38 cellular contexts compared by ENCODE assay signal in the genomic region with DNA sequence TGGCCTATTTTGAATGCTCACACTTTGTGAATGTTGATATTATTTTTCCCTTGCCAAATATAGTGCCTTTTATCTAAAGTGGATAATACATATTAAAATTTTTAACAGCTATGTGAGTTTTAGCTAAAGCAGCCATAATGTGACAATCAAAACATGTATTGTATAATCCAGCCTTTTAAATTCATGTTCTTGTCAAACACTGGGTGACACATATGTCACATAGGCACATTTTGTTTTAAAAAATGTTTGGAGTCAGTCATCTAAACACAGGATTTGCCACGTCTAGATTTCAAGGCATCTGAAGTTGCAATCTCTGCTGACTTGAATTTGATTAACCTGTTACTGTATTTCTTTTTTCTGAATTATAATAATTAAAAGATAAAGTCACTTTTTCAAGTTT.
"Had no signal": no experiment of that assay in that cellular context is flagged by ENCODE, and none has a peak within 500 bp of the region (broad histone marks: within the 10 kb centered on the region; RNA-seq: fewer than 3 reads in every experiment).

No MANE protein-coding gene starts in this region.

- H3K9me3 Mint-ChIP-seq: activated CD4-positive, alpha-beta T cell treated with anti-CD3 and anti-CD28 coated beads, Interleukin-2, amount 10 ng/mL, durations not matched to agents 7 days and 5 days; activated naive CD8-positive, alpha-beta T cell treated with anti-CD3 and anti-CD28 coated beads, Interleukin-2, amount 10 ng/mL, durations not matched to agents 7 days and 5 days; activated naive CD8-positive, alpha-beta T cell treated with anti-CD3 and anti-CD28 coated beads, Interleukin-2, amount 50 U/mL, for 24 hours; activated T-cell treated with anti-CD3 and anti-CD28 coated beads, Interleukin-2, amount 50 U/mL, for 24 hours; brain had no signal

- H3K27ac Mint-ChIP-seq: activated CD4-positive, alpha-beta memory T cell treated with anti-CD3 and anti-CD28 coated beads, Interleukin-2, amount 10 ng/mL, durations not matched to agents 7 days and 5 days; activated CD4-positive, alpha-beta T cell treated with anti-CD3 and anti-CD28 coated beads for 36 hours; activated CD4-positive, alpha-beta T cell treated with anti-CD3 and anti-CD28 coated beads, Interleukin-2, amount 10 ng/mL, durations not matched to agents 7 days and 5 days; activated CD8-positive, alpha-beta memory T cell treated with anti-CD3 and anti-CD28 coated beads, Interleukin-2, amount 10 ng/mL, durations not matched to agents 7 days and 5 days; activated CD8-positive, alpha-beta T cell treated with anti-CD3 and anti-CD28 coated beads, Interleukin-2, amount 10 ng/mL, durations not matched to agents 7 days and 5 days; activated naive CD4-positive, alpha-beta T cell treated with anti-CD3 and anti-CD28 coated beads, Interleukin-2, amount 10 ng/mL, durations not matched to agents 7 days and 5 days; activated naive CD4-positive, alpha-beta T cell treated with anti-CD3 and anti-CD28 coated beads, Interleukin-2, amount 50 U/mL, for 24 hours; activated naive CD8-positive, alpha-beta T cell; activated naive CD8-positive, alpha-beta T cell treated with anti-CD3 and anti-CD28 coated beads, Interleukin-2, amount 10 ng/mL, durations not matched to agents 7 days and 5 days; activated naive CD8-positive, alpha-beta T cell treated with anti-CD3 and anti-CD28 coated beads, Interleukin-2, amount 50 U/mL, for 24 hours; activated T-cell treated with anti-CD3 and anti-CD28 coated beads, Interleukin-2, amount 50 U/mL, for 24 hours; activated T-helper 2 cell treated with anti-CD3 and anti-CD28 coated beads, Interferon-gamma antibody, Interleukin-2, Interleukin-4, amounts not matched to agents 10 μg/mL and 5 μg/mL and 100 μg/mL, durations not matched to agents 14 hours and 24 hours and 36 hours; brain; T-helper 1 cell treated with Interleukin-12 subunit alpha and Interleukin-12 subunit beta and Interleukin-4 antibody, amounts not matched to agents 30 μg/mL and 1 μg/mL, for 36 hours; T-helper 2 cell treated with Interferon-gamma antibody and Interleukin-4, amounts not matched to agents 5 μg/mL and 100 μg/mL, for 36 hours; WTC11 had no signal

- H3K4me3 Mint-ChIP-seq: activated CD4-positive, alpha-beta memory T cell treated with anti-CD3 and anti-CD28 coated beads, Interleukin-2, amount 10 ng/mL, durations not matched to agents 7 days and 5 days; activated CD4-positive, alpha-beta T cell treated with anti-CD3 and anti-CD28 coated beads for 36 hours; activated CD4-positive, alpha-beta T cell treated with anti-CD3 and anti-CD28 coated beads, Interleukin-2, amount 10 ng/mL, durations not matched to agents 7 days and 5 days; activated CD8-positive, alpha-beta memory T cell treated with anti-CD3 and anti-CD28 coated beads, Interleukin-2, amount 10 ng/mL, durations not matched to agents 7 days and 5 days; activated CD8-positive, alpha-beta T cell treated with anti-CD3 and anti-CD28 coated beads, Interleukin-2, amount 10 ng/mL, durations not matched to agents 7 days and 5 days; activated naive CD4-positive, alpha-beta T cell treated with anti-CD3 and anti-CD28 coated beads, Interleukin-2, amount 10 ng/mL, durations not matched to agents 7 days and 5 days; activated naive CD4-positive, alpha-beta T cell treated with anti-CD3 and anti-CD28 coated beads, Interleukin-2, amount 50 U/mL, for 24 hours; activated naive CD8-positive, alpha-beta T cell; activated naive CD8-positive, alpha-beta T cell treated with anti-CD3 and anti-CD28 coated beads, Interleukin-2, amount 10 ng/mL, durations not matched to agents 7 days and 5 days; activated naive CD8-positive, alpha-beta T cell treated with anti-CD3 and anti-CD28 coated beads, Interleukin-2, amount 50 U/mL, for 24 hours; activated T-cell treated with anti-CD3 and anti-CD28 coated beads, Interleukin-2, amount 50 U/mL, for 24 hours; brain; central memory CD8-positive, alpha-beta T cell; T-helper 1 cell treated with Interleukin-12 subunit alpha and Interleukin-12 subunit beta and Interleukin-4 antibody, amounts not matched to agents 30 μg/mL and 1 μg/mL, for 36 hours; T-helper 2 cell treated with Interferon-gamma antibody and Interleukin-4, amounts not matched to agents 5 μg/mL and 100 μg/mL, for 36 hours; WTC11 had no signal

- H3K9me3 ChIP-seq: ascending aorta had no signal

- H3K4me3 ChIP-seq: ascending aorta, cardiac muscle cell had no signal

- H3K36me3 ChIP-seq: ascending aorta, cardiac muscle cell, WERI-Rb-1 had no signal

- H3K36me3 Mint-ChIP-seq: activated CD8-positive, alpha-beta memory T cell treated with anti-CD3 and anti-CD28 coated beads, Interleukin-2, amount 10 ng/mL, durations not matched to agents 7 days and 5 days; activated naive CD4-positive, alpha-beta T cell treated with anti-CD3 and anti-CD28 coated beads, Interleukin-2, amount 10 ng/mL, durations not matched to agents 7 days and 5 days; activated naive CD4-positive, alpha-beta T cell treated with anti-CD3 and anti-CD28 coated beads, Interleukin-2, amount 50 U/mL, for 24 hours; activated naive CD8-positive, alpha-beta T cell; activated naive CD8-positive, alpha-beta T cell treated with anti-CD3 and anti-CD28 coated beads, Interleukin-2, amount 10 ng/mL, durations not matched to agents 7 days and 5 days; brain; WTC11 had no signal

- FAIRE-seq: bronchial epithelial cell had no signal

- H3K4me1 ChIP-seq: ascending aorta had no signal

- H3K4me1 Mint-ChIP-seq: activated CD4-positive, alpha-beta memory T cell treated with anti-CD3 and anti-CD28 coated beads, Interleukin-2, amount 10 ng/mL, durations not matched to agents 7 days and 5 days; activated CD4-positive, alpha-beta T cell treated with anti-CD3 and anti-CD28 coated beads for 36 hours; activated CD4-positive, alpha-beta T cell treated with anti-CD3 and anti-CD28 coated beads, Interleukin-2, amount 10 ng/mL, durations not matched to agents 7 days and 5 days; activated CD8-positive, alpha-beta memory T cell treated with anti-CD3 and anti-CD28 coated beads, Interleukin-2, amount 10 ng/mL, durations not matched to agents 7 days and 5 days; activated naive CD4-positive, alpha-beta T cell treated with anti-CD3 and anti-CD28 coated beads, Interleukin-2, amount 10 ng/mL, durations not matched to agents 7 days and 5 days; activated naive CD4-positive, alpha-beta T cell treated with anti-CD3 and anti-CD28 coated beads, Interleukin-2, amount 50 U/mL, for 24 hours; activated naive CD8-positive, alpha-beta T cell treated with anti-CD3 and anti-CD28 coated beads, Interleukin-2, amount 10 ng/mL, durations not matched to agents 7 days and 5 days; activated naive CD8-positive, alpha-beta T cell treated with anti-CD3 and anti-CD28 coated beads, Interleukin-2, amount 50 U/mL, for 24 hours; brain; central memory CD8-positive, alpha-beta T cell; WTC11 had no signal

- H3K27me3 ChIP-seq: ascending aorta, cardiac muscle cell had no signal

- H3K27ac ChIP-seq: ascending aorta, cardiac muscle cell, WERI-Rb-1 had no signal

- H3K27me3 Mint-ChIP-seq: activated CD4-positive, alpha-beta memory T cell treated with anti-CD3 and anti-CD28 coated beads, Interleukin-2, amount 10 ng/mL, durations not matched to agents 7 days and 5 days; activated CD4-positive, alpha-beta T cell treated with anti-CD3 and anti-CD28 coated beads for 36 hours; activated CD4-positive, alpha-beta T cell treated with anti-CD3 and anti-CD28 coated beads, Interleukin-2, amount 10 ng/mL, durations not matched to agents 7 days and 5 days; activated CD8-positive, alpha-beta memory T cell treated with anti-CD3 and anti-CD28 coated beads, Interleukin-2, amount 10 ng/mL, durations not matched to agents 7 days and 5 days; activated naive CD4-positive, alpha-beta T cell treated with anti-CD3 and anti-CD28 coated beads, Interleukin-2, amount 10 ng/mL, durations not matched to agents 7 days and 5 days; activated naive CD4-positive, alpha-beta T cell treated with anti-CD3 and anti-CD28 coated beads, Interleukin-2, amount 50 U/mL, for 24 hours; activated naive CD8-positive, alpha-beta T cell; activated naive CD8-positive, alpha-beta T cell treated with anti-CD3 and anti-CD28 coated beads, Interleukin-2, amount 10 ng/mL, durations not matched to agents 7 days and 5 days; activated naive CD8-positive, alpha-beta T cell treated with anti-CD3 and anti-CD28 coated beads, Interleukin-2, amount 50 U/mL, for 24 hours; activated T-cell treated with anti-CD3 and anti-CD28 coated beads, Interleukin-2, amount 50 U/mL, for 24 hours; brain; central memory CD8-positive, alpha-beta T cell had no signal

- DNase-seq: activated CD4-positive, alpha-beta memory T cell treated with anti-CD3 and anti-CD28 coated beads, Interleukin-2, amount 10 ng/mL, durations not matched to agents 7 days and 5 days; activated CD4-positive, alpha-beta T cell treated with anti-CD3 and anti-CD28 coated beads for 1 hour; activated CD4-positive, alpha-beta T cell treated with anti-CD3 and anti-CD28 coated beads for 36 hours; activated CD4-positive, alpha-beta T cell treated with anti-CD3 and anti-CD28 coated beads for 48 hours; activated CD4-positive, alpha-beta T cell treated with anti-CD3 and anti-CD28 coated beads, Interleukin-2, amount 10 ng/mL, durations not matched to agents 7 days and 5 days; activated CD4-positive, alpha-beta T cell treated with anti-CD3 and anti-CD28 coated beads, Interleukin-2, amount 50 U/mL, for 48 hours; activated CD4-positive, CD25-positive, alpha-beta regulatory T cell; activated CD8-positive, alpha-beta memory T cell treated with anti-CD3 and anti-CD28 coated beads for 24 hours; activated CD8-positive, alpha-beta memory T cell treated with anti-CD3 and anti-CD28 coated beads, Interleukin-2, amount 10 ng/mL, durations not matched to agents 7 days and 5 days; activated CD8-positive, alpha-beta memory T cell treated with anti-CD3 and anti-CD28 coated beads, Interleukin-2, amount 50 U/mL, for 48 hours; activated CD8-positive, alpha-beta T cell treated with anti-CD3 and anti-CD28 coated beads, Interleukin-2, amount 10 ng/mL, durations not matched to agents 7 days and 5 days; activated effector memory CD4-positive, alpha-beta T cell treated with Interleukin-2 at 50 U/mL for 16 hours; activated gamma-delta T cell; activated naive CD4-positive, alpha-beta T cell treated with anti-CD3 and anti-CD28 coated beads, Interleukin-2, amount 10 ng/mL, durations not matched to agents 7 days and 5 days; activated naive CD4-positive, alpha-beta T cell treated with Interleukin-2 at 50 U/mL for 16 hours; activated naive CD8-positive, alpha-beta T cell treated with anti-CD3 and anti-CD28 coated beads, Interleukin-2, amount 10 ng/mL, durations not matched to agents 7 days and 5 days; activated naive CD8-positive, alpha-beta T cell treated with anti-CD3 and anti-CD28 coated beads, Interleukin-2, amount 50 U/mL, for 24 hours; activated T-cell treated with anti-CD3 and anti-CD28 coated beads, Interleukin-2, amount 50 U/mL, for 24 hours; activated T-cell treated with anti-CD3 and anti-CD28 coated beads, Interleukin-2, amount 50 U/mL, for 48 hours; amygdala; anterior cingulate cortex; caudate nucleus; cerebellar nuclear complex; T-helper 1 cell; T-helper 2 cell; T-helper 9 cell; WERI-Rb-1 had no signal
